In the genomic region with DNA sequence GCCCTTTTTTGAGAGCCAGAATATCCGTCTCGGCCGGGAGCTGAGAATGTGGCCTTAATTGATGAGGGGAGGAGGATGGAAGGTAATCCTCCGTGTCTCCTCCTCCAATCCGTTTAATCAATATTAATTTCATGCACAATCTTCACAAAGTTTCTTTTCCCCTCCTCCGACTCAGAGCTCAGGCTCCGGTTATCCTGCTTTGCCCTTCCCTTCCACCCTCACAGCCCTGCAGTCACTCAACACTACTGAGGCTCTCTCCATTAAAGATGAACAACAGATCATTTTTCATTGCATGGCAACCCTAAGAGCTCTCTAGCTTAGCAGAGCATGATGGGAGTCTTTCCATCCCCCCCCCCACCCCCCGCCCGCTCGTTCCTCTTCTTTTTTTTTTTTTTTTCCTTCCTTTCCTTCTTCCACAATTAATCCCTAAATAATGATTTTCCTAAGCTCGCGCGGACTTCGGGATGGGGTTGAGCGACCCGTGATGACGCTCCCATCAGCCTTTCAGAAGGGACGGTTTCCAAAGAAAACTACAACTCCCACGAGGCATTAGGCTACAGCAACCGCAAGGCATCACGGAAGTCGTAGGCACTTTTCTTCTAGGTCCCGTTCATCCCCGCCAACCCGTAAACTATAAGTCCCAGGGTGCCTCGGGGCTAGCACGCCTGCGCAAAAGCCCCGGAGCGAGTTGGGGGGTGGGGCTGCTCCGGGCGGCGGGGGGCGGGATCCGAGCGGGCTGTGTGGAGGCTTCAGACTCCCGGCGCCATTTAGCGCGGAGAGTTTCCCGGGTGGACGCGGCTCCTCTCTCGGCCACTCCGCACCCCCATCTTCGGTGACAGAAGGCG, we compare ENCODE assay signal across 1 cellular context.
TF ChIP-seq lines count a peak whose summit lies in the region.

A gene (plus strand): TSS at position 752 of the 845 bp plus-strand sequence. CDS start 987 bp downstream, outside the sequence.

TF ChIP-seq in K562, 482 proteins besides CTCF, POLR2A, EP300 and RAD21 (continued from another document and continues in another):
- TF ChIP-seq TRIM28 (IDR thresholded peaks at IDR 0.05) (no peak), ZNF263 (CRISPR knock-in tag; IDR thresholded peaks at IDR 0.05; ENCODE audit: borderline replicate concordance) (no peak), TFAM (CRISPR knock-in tag; conservative IDR thresholded peaks at IDR 0.05) (no peak), ZNF197 (CRISPR knock-in tag; IDR thresholded peaks at IDR 0.05; ENCODE audit: low read depth) (peak; percentile 90; the same call in 1 of the 2 replicates), HSF4 (CRISPR knock-in tag; IDR thresholded peaks at IDR 0.05; ENCODE audit: borderline replicate concordance) (no peak), CBX1 (IDR thresholded peaks at IDR 0.05; ENCODE audit: low read depth) (no peak), SMAD4 (CRISPR knock-in tag; conservative IDR thresholded peaks at IDR 0.05) (no peak), MYNN (IDR thresholded peaks at IDR 0.05) (no peak), MYNN (CRISPR knock-in tag; IDR thresholded peaks at IDR 0.05) (no peak), TCFL5 (CRISPR knock-in tag; conservative IDR thresholded peaks at IDR 0.05) (no peak), ZNF134 (CRISPR knock-in tag; conservative IDR thresholded peaks at IDR 0.05) (no peak), CTBP1 (IDR thresholded peaks at IDR 0.05; ENCODE audit: borderline replicate concordance) (no peak), ZFP1 (CRISPR knock-in tag; IDR thresholded peaks at IDR 0.05) (no peak), RHOXF2B (CRISPR knock-in tag; conservative IDR thresholded peaks at IDR 0.05) (no peak), ETV5 (CRISPR knock-in tag; IDR thresholded peaks at IDR 0.05; ENCODE audit: low read depth) (no peak), KLF13 (tag; IDR thresholded peaks at IDR 0.05; ENCODE audit: borderline replicate concordance, low read depth) (no peak), ZC3H11A (IDR thresholded peaks at IDR 0.05; ENCODE audit: low read depth, low read length) (no peak), NCOA2 (IDR thresholded peaks at IDR 0.05; ENCODE audit: partially characterized antibody in 2 of 2) (no peak), EZH2 (IDR thresholded peaks at IDR 0.05; ENCODE audit: borderline replicate concordance, low read depth, low read length) (no peak), LARP7 (IDR thresholded peaks at IDR 0.05) (no peak), DPF2 (IDR thresholded peaks at IDR 0.05) (no peak), ZNF76 (CRISPR knock-in tag; IDR thresholded peaks at IDR 0.05; ENCODE audit: borderline replicate concordance) (no peak), NBN (IDR thresholded peaks at IDR 0.05; ENCODE audit: low read depth) (no peak), MIER1 (IDR thresholded peaks at IDR 0.05; ENCODE audit: low read depth) (no peak), MCM3 (IDR thresholded peaks at IDR 0.05) (no peak), HDAC6 (IDR thresholded peaks at IDR 0.05; ENCODE audit: low read depth, low read length) (no peak), MBD2 (IDR thresholded peaks at IDR 0.05; ENCODE audit: borderline replicate concordance, low read depth) (peak; percentile 92), ATF7 (IDR thresholded peaks at IDR 0.05) (no peak), CHD2 (IDR thresholded peaks at IDR 0.05; ENCODE audit: low read depth, low read length) (0 out of 2 replicates have a peak, but pooled peaks have one; percentile 7), ZNF57 (CRISPR knock-in tag; IDR thresholded peaks at IDR 0.05) (no peak), ZNF408 (CRISPR knock-in tag; IDR thresholded peaks at IDR 0.05; ENCODE audit: low read depth) (no peak), ZNF583 (CRISPR knock-in tag; IDR thresholded peaks at IDR 0.05) (no peak), MED1 (CRISPR knock-in tag; IDR thresholded peaks at IDR 0.05; ENCODE audit: borderline replicate concordance) (no peak), ZNF316 (IDR thresholded peaks at IDR 0.05) (no peak), PML (IDR thresholded peaks at IDR 0.05; ENCODE audit: low read length) (peak; percentile 63; the same call in 1 of the 2 replicates), CAMTA2 (CRISPR knock-in tag; conservative IDR thresholded peaks at IDR 0.05) (no peak), ZNF253 (CRISPR knock-in tag; conservative IDR thresholded peaks at IDR 0.05) (no peak), HNRNPH1 (optimal IDR thresholded peaks at IDR 0.05; ENCODE audit: low read depth, low read length) (no peak), SAFB (IDR thresholded peaks at IDR 0.05; ENCODE audit: borderline replicate concordance, low read depth, low read length) (no peak), MEIS2 (IDR thresholded peaks at IDR 0.05; ENCODE audit: partially characterized antibody) (no peak), EP400 (IDR thresholded peaks at IDR 0.05) (peak; percentile 38; the same call in 1 of the 2 replicates), SNIP1 (IDR thresholded peaks at IDR 0.05; ENCODE audit: low read depth) (no peak), NR2F6 (CRISPR knock-in tag; IDR thresholded peaks at IDR 0.05) (no peak)
- TF ChIP-seq, protein P1, sequence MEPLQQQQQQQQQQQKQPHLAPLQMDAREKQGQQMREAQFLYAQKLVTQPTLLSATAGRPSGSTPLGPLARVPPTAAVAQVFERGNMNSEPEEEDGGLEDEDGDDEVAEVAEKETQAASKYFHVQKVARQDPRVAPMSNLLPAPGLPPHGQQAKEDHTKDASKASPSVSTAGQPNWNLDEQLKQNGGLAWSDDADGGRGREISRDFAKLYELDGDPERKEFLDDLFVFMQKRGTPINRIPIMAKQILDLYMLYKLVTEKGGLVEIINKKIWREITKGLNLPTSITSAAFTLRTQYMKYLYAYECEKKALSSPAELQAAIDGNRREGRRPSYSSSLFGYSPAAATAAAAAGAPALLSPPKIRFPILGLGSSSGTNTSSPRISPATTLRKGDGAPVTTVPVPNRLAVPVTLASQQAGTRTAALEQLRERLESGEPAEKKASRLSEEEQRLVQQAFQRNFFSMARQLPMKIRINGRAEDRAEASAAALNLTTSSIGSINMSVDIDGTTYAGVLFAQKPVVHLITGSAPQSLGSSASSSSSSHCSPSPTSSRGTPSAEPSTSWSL (CRISPR knock-in tag; IDR thresholded peaks at IDR 0.05; ENCODE audit: borderline replicate concordance): no peak
- TF ChIP-seq, protein P2, sequence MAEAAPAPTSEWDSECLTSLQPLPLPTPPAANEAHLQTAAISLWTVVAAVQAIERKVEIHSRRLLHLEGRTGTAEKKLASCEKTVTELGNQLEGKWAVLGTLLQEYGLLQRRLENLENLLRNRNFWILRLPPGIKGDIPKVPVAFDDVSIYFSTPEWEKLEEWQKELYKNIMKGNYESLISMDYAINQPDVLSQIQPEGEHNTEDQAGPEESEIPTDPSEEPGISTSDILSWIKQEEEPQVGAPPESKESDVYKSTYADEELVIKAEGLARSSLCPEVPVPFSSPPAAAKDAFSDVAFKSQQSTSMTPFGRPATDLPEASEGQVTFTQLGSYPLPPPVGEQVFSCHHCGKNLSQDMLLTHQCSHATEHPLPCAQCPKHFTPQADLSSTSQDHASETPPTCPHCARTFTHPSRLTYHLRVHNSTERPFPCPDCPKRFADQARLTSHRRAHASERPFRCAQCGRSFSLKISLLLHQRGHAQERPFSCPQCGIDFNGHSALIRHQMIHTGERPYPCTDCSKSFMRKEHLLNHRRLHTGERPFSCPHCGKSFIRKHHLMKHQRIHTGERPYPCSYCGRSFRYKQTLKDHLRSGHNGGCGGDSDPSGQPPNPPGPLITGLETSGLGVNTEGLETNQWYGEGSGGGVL (CRISPR knock-in tag; IDR thresholded peaks at IDR 0.05): no peak
- TF ChIP-seq, protein P3, sequence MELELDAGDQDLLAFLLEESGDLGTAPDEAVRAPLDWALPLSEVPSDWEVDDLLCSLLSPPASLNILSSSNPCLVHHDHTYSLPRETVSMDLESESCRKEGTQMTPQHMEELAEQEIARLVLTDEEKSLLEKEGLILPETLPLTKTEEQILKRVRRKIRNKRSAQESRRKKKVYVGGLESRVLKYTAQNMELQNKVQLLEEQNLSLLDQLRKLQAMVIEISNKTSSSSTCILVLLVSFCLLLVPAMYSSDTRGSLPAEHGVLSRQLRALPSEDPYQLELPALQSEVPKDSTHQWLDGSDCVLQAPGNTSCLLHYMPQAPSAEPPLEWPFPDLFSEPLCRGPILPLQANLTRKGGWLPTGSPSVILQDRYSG (tag; conservative IDR thresholded peaks at IDR 0.05; ENCODE audit: low read depth): no peak
- TF ChIP-seq, protein P4, sequence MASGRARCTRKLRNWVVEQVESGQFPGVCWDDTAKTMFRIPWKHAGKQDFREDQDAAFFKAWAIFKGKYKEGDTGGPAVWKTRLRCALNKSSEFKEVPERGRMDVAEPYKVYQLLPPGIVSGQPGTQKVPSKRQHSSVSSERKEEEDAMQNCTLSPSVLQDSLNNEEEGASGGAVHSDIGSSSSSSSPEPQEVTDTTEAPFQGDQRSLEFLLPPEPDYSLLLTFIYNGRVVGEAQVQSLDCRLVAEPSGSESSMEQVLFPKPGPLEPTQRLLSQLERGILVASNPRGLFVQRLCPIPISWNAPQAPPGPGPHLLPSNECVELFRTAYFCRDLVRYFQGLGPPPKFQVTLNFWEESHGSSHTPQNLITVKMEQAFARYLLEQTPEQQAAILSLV (tag; IDR thresholded peaks at IDR 0.05): no peak
- TF ChIP-seq, protein P5, sequence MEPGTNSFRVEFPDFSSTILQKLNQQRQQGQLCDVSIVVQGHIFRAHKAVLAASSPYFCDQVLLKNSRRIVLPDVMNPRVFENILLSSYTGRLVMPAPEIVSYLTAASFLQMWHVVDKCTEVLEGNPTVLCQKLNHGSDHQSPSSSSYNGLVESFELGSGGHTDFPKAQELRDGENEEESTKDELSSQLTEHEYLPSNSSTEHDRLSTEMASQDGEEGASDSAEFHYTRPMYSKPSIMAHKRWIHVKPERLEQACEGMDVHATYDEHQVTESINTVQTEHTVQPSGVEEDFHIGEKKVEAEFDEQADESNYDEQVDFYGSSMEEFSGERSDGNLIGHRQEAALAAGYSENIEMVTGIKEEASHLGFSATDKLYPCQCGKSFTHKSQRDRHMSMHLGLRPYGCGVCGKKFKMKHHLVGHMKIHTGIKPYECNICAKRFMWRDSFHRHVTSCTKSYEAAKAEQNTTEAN (CRISPR knock-in tag; IDR thresholded peaks at IDR 0.05): no peak
- TF ChIP-seq, protein P6, sequence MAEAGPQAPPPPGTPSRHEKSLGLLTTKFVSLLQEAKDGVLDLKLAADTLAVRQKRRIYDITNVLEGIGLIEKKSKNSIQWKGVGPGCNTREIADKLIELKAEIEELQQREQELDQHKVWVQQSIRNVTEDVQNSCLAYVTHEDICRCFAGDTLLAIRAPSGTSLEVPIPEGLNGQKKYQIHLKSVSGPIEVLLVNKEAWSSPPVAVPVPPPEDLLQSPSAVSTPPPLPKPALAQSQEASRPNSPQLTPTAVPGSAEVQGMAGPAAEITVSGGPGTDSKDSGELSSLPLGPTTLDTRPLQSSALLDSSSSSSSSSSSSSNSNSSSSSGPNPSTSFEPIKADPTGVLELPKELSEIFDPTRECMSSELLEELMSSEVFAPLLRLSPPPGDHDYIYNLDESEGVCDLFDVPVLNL (CRISPR knock-in tag; IDR thresholded peaks at IDR 0.05; ENCODE audit: low read depth): no peak
- TF ChIP-seq, protein P7, sequence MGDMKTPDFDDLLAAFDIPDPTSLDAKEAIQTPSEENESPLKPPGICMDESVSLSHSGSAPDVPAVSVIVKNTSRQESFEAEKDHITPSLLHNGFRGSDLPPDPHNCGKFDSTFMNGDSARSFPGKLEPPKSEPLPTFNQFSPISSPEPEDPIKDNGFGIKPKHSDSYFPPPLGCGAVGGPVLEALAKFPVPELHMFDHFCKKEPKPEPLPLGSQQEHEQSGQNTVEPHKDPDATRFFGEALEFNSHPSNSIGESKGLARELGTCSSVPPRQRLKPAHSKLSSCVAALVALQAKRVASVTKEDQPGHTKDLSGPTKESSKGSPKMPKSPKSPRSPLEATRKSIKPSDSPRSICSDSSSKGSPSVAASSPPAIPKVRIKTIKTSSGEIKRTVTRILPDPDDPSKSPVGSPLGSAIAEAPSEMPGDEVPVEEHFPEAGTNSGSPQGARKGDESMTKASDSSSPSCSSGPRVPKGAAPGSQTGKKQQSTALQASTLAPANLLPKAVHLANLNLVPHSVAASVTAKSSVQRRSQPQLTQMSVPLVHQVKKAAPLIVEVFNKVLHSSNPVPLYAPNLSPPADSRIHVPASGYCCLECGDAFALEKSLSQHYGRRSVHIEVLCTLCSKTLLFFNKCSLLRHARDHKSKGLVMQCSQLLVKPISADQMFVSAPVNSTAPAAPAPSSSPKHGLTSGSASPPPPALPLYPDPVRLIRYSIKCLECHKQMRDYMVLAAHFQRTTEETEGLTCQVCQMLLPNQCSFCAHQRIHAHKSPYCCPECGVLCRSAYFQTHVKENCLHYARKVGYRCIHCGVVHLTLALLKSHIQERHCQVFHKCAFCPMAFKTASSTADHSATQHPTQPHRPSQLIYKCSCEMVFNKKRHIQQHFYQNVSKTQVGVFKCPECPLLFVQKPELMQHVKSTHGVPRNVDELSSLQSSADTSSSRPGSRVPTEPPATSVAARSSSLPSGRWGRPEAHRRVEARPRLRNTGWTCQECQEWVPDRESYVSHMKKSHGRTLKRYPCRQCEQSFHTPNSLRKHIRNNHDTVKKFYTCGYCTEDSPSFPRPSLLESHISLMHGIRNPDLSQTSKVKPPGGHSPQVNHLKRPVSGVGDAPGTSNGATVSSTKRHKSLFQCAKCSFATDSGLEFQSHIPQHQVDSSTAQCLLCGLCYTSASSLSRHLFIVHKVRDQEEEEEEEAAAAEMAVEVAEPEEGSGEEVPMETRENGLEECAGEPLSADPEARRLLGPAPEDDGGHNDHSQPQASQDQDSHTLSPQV (IDR thresholded peaks at IDR 0.05): peak; percentile 57; the same call in 1 of the 2 replicates
- TF ChIP-seq, protein P8, sequence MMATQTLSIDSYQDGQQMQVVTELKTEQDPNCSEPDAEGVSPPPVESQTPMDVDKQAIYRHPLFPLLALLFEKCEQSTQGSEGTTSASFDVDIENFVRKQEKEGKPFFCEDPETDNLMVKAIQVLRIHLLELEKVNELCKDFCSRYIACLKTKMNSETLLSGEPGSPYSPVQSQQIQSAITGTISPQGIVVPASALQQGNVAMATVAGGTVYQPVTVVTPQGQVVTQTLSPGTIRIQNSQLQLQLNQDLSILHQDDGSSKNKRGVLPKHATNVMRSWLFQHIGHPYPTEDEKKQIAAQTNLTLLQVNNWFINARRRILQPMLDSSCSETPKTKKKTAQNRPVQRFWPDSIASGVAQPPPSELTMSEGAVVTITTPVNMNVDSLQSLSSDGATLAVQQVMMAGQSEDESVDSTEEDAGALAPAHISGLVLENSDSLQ (IDR thresholded peaks at IDR 0.05): 0 out of 2 replicates have a peak, but pooled peaks have one; percentile 51
- TF ChIP-seq, protein P9, sequence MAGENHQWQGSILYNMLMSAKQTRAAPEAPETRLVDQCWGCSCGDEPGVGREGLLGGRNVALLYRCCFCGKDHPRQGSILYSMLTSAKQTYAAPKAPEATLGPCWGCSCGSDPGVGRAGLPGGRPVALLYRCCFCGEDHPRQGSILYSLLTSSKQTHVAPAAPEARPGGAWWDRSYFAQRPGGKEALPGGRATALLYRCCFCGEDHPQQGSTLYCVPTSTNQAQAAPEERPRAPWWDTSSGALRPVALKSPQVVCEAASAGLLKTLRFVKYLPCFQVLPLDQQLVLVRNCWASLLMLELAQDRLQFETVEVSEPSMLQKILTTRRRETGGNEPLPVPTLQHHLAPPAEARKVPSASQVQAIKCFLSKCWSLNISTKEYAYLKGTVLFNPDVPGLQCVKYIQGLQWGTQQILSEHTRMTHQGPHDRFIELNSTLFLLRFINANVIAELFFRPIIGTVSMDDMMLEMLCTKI (IDR thresholded peaks at IDR 0.05; ENCODE audit: partially characterized antibody): no peak
- TF ChIP-seq, protein P10, sequence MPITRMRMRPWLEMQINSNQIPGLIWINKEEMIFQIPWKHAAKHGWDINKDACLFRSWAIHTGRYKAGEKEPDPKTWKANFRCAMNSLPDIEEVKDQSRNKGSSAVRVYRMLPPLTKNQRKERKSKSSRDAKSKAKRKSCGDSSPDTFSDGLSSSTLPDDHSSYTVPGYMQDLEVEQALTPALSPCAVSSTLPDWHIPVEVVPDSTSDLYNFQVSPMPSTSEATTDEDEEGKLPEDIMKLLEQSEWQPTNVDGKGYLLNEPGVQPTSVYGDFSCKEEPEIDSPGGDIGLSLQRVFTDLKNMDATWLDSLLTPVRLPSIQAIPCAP (CRISPR knock-in tag; IDR thresholded peaks at IDR 0.05; ENCODE audit: borderline replicate concordance): no peak
